ENCODE assay signal across 16 cellular contexts in genomic region chr2:120890566-120891360, GRCh38.
A peak's percentile ranks its signal among the peaks of the same experiment; 100 is the strongest.
DNase-seq lines count a peak whose midpoint lies in the region; ATAC-seq, FAIRE-seq and TF ChIP-seq lines count a peak whose summit lies in the region.
"Had no signal": no experiment of that assay in that cellular context is flagged by ENCODE, and none has a peak within 500 bp of the region (broad histone marks: within the 10 kb centered on the region; RNA-seq: fewer than 3 reads in every experiment).

No MANE protein-coding gene starts in this region.

- no peak overlapping the region for H3K27ac ChIP-seq in left ventricle myocardium inferior (replicated peaks)
- no peak overlapping the region for H3K27ac ChIP-seq in HepG2 (ENCODE audit: extremely low read length, insufficient read depth, low read length)
- H3K27ac ChIP-seq in neural progenitor cell = no peak overlapping the region
- H3K27ac ChIP-seq: BLaER1 had no signal

- intact Hi-C loops in left ventricle myocardium inferior (cut with micrococcal nuclease) (no loop called here), left ventricle myocardium superior (cut with micrococcal nuclease) (no loop called here), HepG2 (cut with micrococcal nuclease; ENCODE audit: unreplicated experiment) (no loop called here)

- H3K27me3 Mint-ChIP-seq in neural progenitor cell (ENCODE audit: insufficient read depth, low read depth) = peaks cover 13% of the 10 kb centered on the region
- no peaks in the 10 kb centered on the region for H3K27me3 Mint-ChIP-seq in mesothelial cell of epicardium (ENCODE audit: low read depth)

- in situ Hi-C loops in HepG2 (cut with HindIII; ENCODE audit: extremely low pct_ligation_motif_present, low pct_unique_long_range_greater_than_20kb) = no loop called here

- H3K4me1 Mint-ChIP-seq in neural progenitor cell (peaks cover 86% of the 10 kb centered on the region), mesothelial cell of epicardium (peaks cover 40% of the 10 kb centered on the region)
- H3K4me1 Mint-ChIP-seq: CD8-positive, alpha-beta memory T cell had no signal

- no peak for TF ChIP-seq RAD21 in HepG2 (CRISPR knock-in tag; IDR thresholded peaks at IDR 0.05)

- peaks cover 18% of the 10 kb centered on the region for H3K4me1 ChIP-seq in left ventricle myocardium inferior
- peaks cover 14% of the 10 kb centered on the region for H3K4me1 ChIP-seq in HepG2 (ENCODE audit: insufficient read depth, low read length)
- H3K4me1 ChIP-seq in neural progenitor cell = peaks cover 65% of the 10 kb centered on the region

- TF ChIP-seq CTCF in left ventricle myocardium inferior (IDR thresholded peaks at IDR 0.05; ENCODE audit: borderline replicate concordance) (no peak), HepG2 (CRISPR knock-in tag; IDR thresholded peaks at IDR 0.05) (no peak), neural progenitor cell (IDR thresholded peaks at IDR 0.05) (no peak), mesothelial cell of epicardium (IDR thresholded peaks at IDR 0.05; ENCODE audit: unreplicated experiment) (no peak)

- TF ChIP-seq POLR2A in HepG2 (IDR thresholded peaks at IDR 0.05; ENCODE audit: insufficient read depth in 1 of 2, low read depth in 2 of 2, low read length in 2 of 2) = no peak

- peaks cover 47% of the 10 kb centered on the region for H3F3A ChIP-seq in neural progenitor cell (ENCODE audit: low read depth)

- ATAC-seq in left ventricle myocardium superior (no peak), HepG2 (no peak)

- H2AFZ ChIP-seq in HepG2 (ENCODE audit: low read length) (no peak overlapping the region), neural progenitor cell (replicated peaks) (no peak overlapping the region)

- no TSS peak for BruUV-seq in HepG2 (replicated peaks; lab: Mats Ljungman, UMichigan)

- peak; percentile 2 for DNase-seq in left ventricle myocardium inferior
- no peak for DNase-seq in left ventricle myocardium superior
- no peak for DNase-seq in HepG2 (ENCODE audit: low spot score)
- DNase-seq in neural progenitor cell (ENCODE audit: low spot score) = no peak
- DNase-seq in frontal cortex (ENCODE audit: low spot score in 2 of 2) = no peak
- no peak for DNase-seq in central memory CD4-positive, alpha-beta T cell
- DNase-seq in mesothelial cell of epicardium (ENCODE audit: low spot score in 2 of 2, unreplicated experiment in 2 of 2) = no peak
- DNase-seq in nucleus accumbens (lab: John Stamatoyannopoulos, UW) = no peak
- DNase-seq: 8988T, AML-193, Caco-2, DMS53, GF-D8 had no signal

- POLR2A ChIA-PET in HepG2 (lab: Yijun Ruan, JAX) = no interaction called here

- TF ChIP-seq EP300 in HepG2 (IDR thresholded peaks at IDR 0.05; ENCODE audit: low read depth in 2 of 2, low read length in 2 of 2) = no peak
- no peak for TF ChIP-seq EP300 in HepG2 (CRISPR knock-in tag; IDR thresholded peaks at IDR 0.05; ENCODE audit: borderline replicate concordance)

- no peak overlapping the region for H3K4me3 ChIP-seq in left ventricle myocardium inferior
- no peak overlapping the region for H3K4me3 ChIP-seq in HepG2 (replicated peaks in 1 of 3; ENCODE audit: insufficient read depth in 1 of 3, low read depth in 2 of 3, low read length in 3 of 3)
- no peak overlapping the region for H3K4me3 ChIP-seq in neural progenitor cell
- H3K4me3 ChIP-seq: BLaER1 had no signal

- FAIRE-seq in HepG2 (lab: Jason Lieb, UNC) (no peak), frontal cortex (lab: Jason Lieb, UNC) (no peak)
- FAIRE-seq: GM19239 had no signal

- H3K9ac ChIP-seq in HepG2 (ENCODE audit: insufficient read depth, low read depth, low read length) (no peak overlapping the region), neural progenitor cell (no peak overlapping the region)
- H3K9ac ChIP-seq: BLaER1 had no signal

- H3K27ac Mint-ChIP-seq in neural progenitor cell (peak overlapping the region; percentile 82), mesothelial cell of epicardium (no peak overlapping the region)
- H3K27ac Mint-ChIP-seq: CD8-positive, alpha-beta memory T cell had no signal

- peaks cover 2% of the 10 kb centered on the region for H3K36me3 Mint-ChIP-seq in neural progenitor cell
- no peaks in the 10 kb centered on the region for H3K36me3 Mint-ChIP-seq in mesothelial cell of epicardium
- H3K36me3 Mint-ChIP-seq: CD8-positive, alpha-beta memory T cell had no signal

- H3K9me3 Mint-ChIP-seq in neural progenitor cell (no peaks in the 10 kb centered on the region), mesothelial cell of epicardium (no peaks in the 10 kb centered on the region)
- H3K9me3 Mint-ChIP-seq: CD8-positive, alpha-beta memory T cell had no signal

- H3K9me3 ChIP-seq in left ventricle myocardium inferior (replicated peaks) (no peaks in the 10 kb centered on the region), HepG2 (ENCODE audit: low read length) (no peaks in the 10 kb centered on the region), neural progenitor cell (ENCODE audit: low read depth) (no peaks in the 10 kb centered on the region)
- H3K9me3 ChIP-seq: BLaER1, Caco-2 had no signal

- WGBS in HepG2 (ENCODE audit: low lambda C conversion rate) = 15% methylated on average over 12 of the region's 12 CpGs

- H3K4me3 Mint-ChIP-seq in neural progenitor cell (peak overlapping the region; percentile 6), mesothelial cell of epicardium (no peak overlapping the region)
- H3K4me3 Mint-ChIP-seq: CD8-positive, alpha-beta memory T cell had no signal

- H3K79me2 ChIP-seq in HepG2 (ENCODE audit: insufficient read depth, low read length) = no peaks in the 10 kb centered on the region
- H3K79me2 ChIP-seq in neural progenitor cell (ENCODE audit: low read depth) = peaks cover 56% of the 10 kb centered on the region

- H4K20me1 ChIP-seq in HepG2 (ENCODE audit: insufficient read depth, low read length) (no peaks in the 10 kb centered on the region; the same call in 1 of the 2 replicates), neural progenitor cell (ENCODE audit: low read depth) (peaks cover 85% of the 10 kb centered on the region)
- H4K20me1 ChIP-seq: BLaER1 had no signal

- no peaks in the 10 kb centered on the region for H3K36me3 ChIP-seq in left ventricle myocardium inferior
- H3K36me3 ChIP-seq in HepG2 (replicated peaks in 1 of 2; ENCODE audit: control insufficient read depth in 1 of 2, insufficient read depth in 2 of 2, low read length in 2 of 2) = no peaks in the 10 kb centered on the region
- no peaks in the 10 kb centered on the region for H3K36me3 ChIP-seq in neural progenitor cell
- H3K36me3 ChIP-seq: BLaER1 had no signal

- H3K27me3 ChIP-seq in left ventricle myocardium inferior (ENCODE audit: low read depth) (no peaks in the 10 kb centered on the region), HepG2 (ENCODE audit: control insufficient read depth in 1 of 2, insufficient read depth in 2 of 2, low read length in 2 of 2) (peaks cover 12 to 75% of the 10 kb centered on the region in 2 experiments; a peak in 3 of 5 replicates), neural progenitor cell (no peaks in the 10 kb centered on the region)
- H3K27me3 ChIP-seq: BLaER1 had no signal

- H3K4me2 ChIP-seq in HepG2 (ENCODE audit: low read depth, low read length) (no peak overlapping the region), neural progenitor cell (no peak overlapping the region)

- CTCF ChIA-PET in HepG2 (lab: Yijun Ruan, JAX; ENCODE audit: low intra/inter-chr PET ratio, low total read pairs) = no interaction called here

TF ChIP-seq in HepG2, 621 proteins besides CTCF, POLR2A, EP300 and RAD21:
- TF ChIP-seq CREB1 (IDR thresholded peaks at IDR 0.05) (peak; percentile 59), CREB1 (CRISPR knock-in tag; IDR thresholded peaks at IDR 0.05) (no peak), MIER3 (CRISPR knock-in tag; IDR thresholded peaks at IDR 0.05; ENCODE audit: borderline replicate concordance) (no peak)
